In genomic region chr11:88537613-88538012, GRCh38 we compare ENCODE assay signal across 22 cellular contexts.
DNase-seq lines count a peak whose midpoint lies in the region; ATAC-seq and TF ChIP-seq lines count a peak whose summit lies in the region.
"Had no signal": no experiment of that assay in that cellular context is flagged by ENCODE, and none has a peak within 500 bp of the region (broad histone marks: within the 10 kb centered on the region; RNA-seq: fewer than 3 reads in every experiment).

No MANE protein-coding gene starts in this region.

- ATAC-seq in HCT116 (no peak), foreskin keratinocyte (no peak), GM18505 (IDR thresholded peaks at IDR 0.05; ENCODE audit: unreplicated experiment) (no peak), HG03045 (IDR thresholded peaks at IDR 0.05; ENCODE audit: unreplicated experiment) (no peak)
- ATAC-seq: CD8-positive, alpha-beta T cell; Right ventricle myocardium inferior had no signal

- H2BK120ac ChIP-seq in H9 (ENCODE audit: low read depth, low read length, poor library complexity, severe bottlenecking) = no peak overlapping the region

- 22% methylated on average over 2 of the region's 2 CpGs for whole genome bisulfite sequencing in SK-N-SH (ENCODE audit: low lambda C conversion rate)
- WGBS in H9 (ENCODE audit: extremely low coverage, insufficient read length, low lambda C conversion rate) = no CpG with 5 or more reads among the region's 2 CpGs

- no TSS peak for BruUV-seq in HCT116 (replicated peaks; lab: Mats Ljungman, UMichigan)

- H3K27me3 ChIP-seq in HCT116 (ENCODE audit: insufficient read depth, low read length) = no peaks in the 10 kb centered on the region
- H3K27me3 ChIP-seq in SK-N-SH (ENCODE audit: insufficient read depth) = no peaks in the 10 kb centered on the region
- H3K27me3 ChIP-seq in foreskin keratinocyte = no peaks in the 10 kb centered on the region
- no peaks in the 10 kb centered on the region for H3K27me3 ChIP-seq in H9 (ENCODE audit: insufficient read depth, low read length)
- H3K27me3 ChIP-seq: BLaER1 treated with 17β-estradiol and CSF1 and Interleukin-3, amounts not matched to agents 10 nM and 100 nM; SJSA1 had no signal

- H4K5ac ChIP-seq in H9 (ENCODE audit: insufficient read length, low read depth, low read length) = no peak overlapping the region

- no peak overlapping the region for H3K4me3 Mint-ChIP-seq in H9
- H3K4me3 Mint-ChIP-seq: CD8-positive, alpha-beta T cell; T-helper 1 cell treated with Interleukin-12 subunit alpha and Interleukin-12 subunit beta and Interleukin-4 antibody, amounts not matched to agents 30 μg/mL and 1 μg/mL, for 36 hours had no signal

- DNase-seq in HCT116 (ENCODE audit: low read depth, low spot score) = no peak
- DNase-seq in SK-N-SH = no peak
- no peak for DNase-seq in foreskin keratinocyte
- no peak for DNase-seq in H9
- no peak for DNase-seq in NCI-H1092 treated with DMSO at 0.1 percent for 48 hours (lab: John Stamatoyannopoulos, UW)
- DNase-seq: ACHN; CD8-positive, alpha-beta T cell; GDM1; H7; NCI-H1105; NCI-H146; NCI-H2029; NCI-H510A treated with DMSO at 0.1 percent for 48 hours; NCI-H748 treated with DMSO at 0.1 percent for 48 hours; NK-92 treated with Interleukin-12 subunit alpha and Interleukin-12 subunit beta, amount 100 ng/mL, for 24 hours had no signal

- H3K9me3 ChIP-seq in HCT116 (ENCODE audit: control insufficient read depth in 1 of 2, insufficient read depth in 1 of 2, low read depth in 1 of 2, low read length in 2 of 2) (no peaks in the 10 kb centered on the region), SK-N-SH (no peaks in the 10 kb centered on the region), H9 (ENCODE audit: control insufficient read depth, low read depth, low read length) (no peaks in the 10 kb centered on the region)
- H3K9me3 ChIP-seq: SJSA1 had no signal

- H2AK5ac ChIP-seq in H9 (ENCODE audit: insufficient read length, low read length) = no peak overlapping the region

- H3K9ac ChIP-seq in HCT116 (ENCODE audit: low read length) = no peak overlapping the region
- H3K9ac ChIP-seq in SK-N-SH = no peak overlapping the region
- no peak overlapping the region for H3K9ac ChIP-seq in H9 (ENCODE audit: extremely low read depth, insufficient read length, low read length)
- H3K9ac ChIP-seq: BLaER1 treated with 17β-estradiol and CSF1 and Interleukin-3, amounts not matched to agents 10 nM and 100 nM; KMS-11 had no signal

- H3K4me3 ChIP-seq in HCT116 (replicated peaks in 1 of 2; ENCODE audit: low read depth in 1 of 2, low read length in 2 of 2) (no peak overlapping the region), SK-N-SH (ENCODE audit: low read depth in 2 of 2, low read length in 1 of 2) (no peak overlapping the region)
- H3K4me3 ChIP-seq: BLaER1 treated with 17β-estradiol and CSF1 and Interleukin-3, amounts not matched to agents 10 nM and 100 nM; SJSA1 had no signal

- peaks cover 9% of the 10 kb centered on the region for H3F3A ChIP-seq in SK-N-SH (replicated peaks; ENCODE audit: insufficient read depth)

- no peak overlapping the region for H3K56ac ChIP-seq in H9 (ENCODE audit: insufficient read length, low read depth, low read length)

- H2BK5ac ChIP-seq in H9 (ENCODE audit: insufficient read length, low read length) = no peak overlapping the region

- no peak for TF ChIP-seq POLR2A in HCT116 (IDR thresholded peaks at IDR 0.05; ENCODE audit: borderline replicate concordance, extremely low read depth, insufficient read depth, insufficient read length)
- TF ChIP-seq POLR2A in GM18505 (IDR thresholded peaks at IDR 0.05; ENCODE audit: borderline replicate concordance, extremely low read depth, insufficient read depth, insufficient read length) = no peak

- peak overlapping the region; percentile 27; the same call in 1 of the 2 replicates for H3K4me2 ChIP-seq in HCT116 (ENCODE audit: low read length)
- no peak overlapping the region for H3K4me2 ChIP-seq in SK-N-SH
- H3K4me2 ChIP-seq in H9 (ENCODE audit: insufficient read depth, insufficient read length, low read length) = no peak overlapping the region
- H3K4me2 ChIP-seq: BLaER1 treated with 17β-estradiol and CSF1 and Interleukin-3, amounts not matched to agents 10 nM and 100 nM; KMS-11 had no signal

- H3K23me2 ChIP-seq in H9 (ENCODE audit: insufficient read length, low read depth, low read length, poor library complexity, severe bottlenecking) = no peaks in the 10 kb centered on the region

- H3T11ph ChIP-seq in H9 (ENCODE audit: low read length) = no peak overlapping the region

- no peak overlapping the region for H4K91ac ChIP-seq in H9 (ENCODE audit: insufficient read length, low read depth, low read length)

- RAD21 ChIA-PET in HCT116 (lab: Charles Lee; ENCODE audit: low non-redundant PET in 1 of 2, low total read pairs in 2 of 2, uncharacterized antibody in 2 of 2, unreplicated experiment in 2 of 2) = no interaction called here

- no peaks in the 10 kb centered on the region for H3K79me2 ChIP-seq in HCT116 (ENCODE audit: insufficient read depth, low read length)
- H3K79me2 ChIP-seq in SK-N-SH (ENCODE audit: insufficient read depth) = no peaks in the 10 kb centered on the region
- no peaks in the 10 kb centered on the region for H3K79me2 ChIP-seq in H9 (ENCODE audit: insufficient read depth, low read length)

- H3K18ac ChIP-seq in H9 (ENCODE audit: insufficient read length, low read depth, low read length) = no peak overlapping the region

- H3K27me3 Mint-ChIP-seq in H9 (ENCODE audit: low read depth) = no peaks in the 10 kb centered on the region

- H3K36me3 Mint-ChIP-seq in H9 (ENCODE audit: insufficient read depth in 1 of 3, low read depth in 3 of 3) = no peaks in the 10 kb centered on the region; a peak in 1 of 7 replicates
- H3K36me3 Mint-ChIP-seq: CD8-positive, alpha-beta T cell had no signal

- POLR2A ChIA-PET in HCT116 (lab: Charles Lee) (interaction anchor here (1.5 kb wide), 1 partner anchor 22 kb away, joined by 3 read pairs; no protein-coding TSS in a partner anchor), SK-N-SH (lab: Yijun Ruan, JAX) (no interaction called here)

- peak in 1 of 2 experiments; percentile 56; a peak in 1 of 4 replicates for TF ChIP-seq EP300 in SK-N-SH (IDR thresholded peaks at IDR 0.05; ENCODE audit: borderline replicate concordance in 1 of 2, low read depth in 1 of 2, low read length in 1 of 2)

- TF ChIP-seq RAD21 in HCT116 (IDR thresholded peaks at IDR 0.05; ENCODE audit: low read depth) = no peak
- no peak for TF ChIP-seq RAD21 in SK-N-SH (IDR thresholded peaks at IDR 0.05; ENCODE audit: low read length)

- H2BK15ac ChIP-seq in H9 (ENCODE audit: low read depth, low read length) = no peak overlapping the region

- CTCF ChIA-PET in HCT116 (lab: Charles Lee) = interaction anchor here (1.4 to 1.6 kb wide), 2 partner anchors 14 to 521 kb away, joined by 7 read pairs; no protein-coding TSS in a partner anchor
- CTCF ChIA-PET in SK-N-SH (lab: Yijun Ruan, JAX) = interaction anchor here (0.6 to 4.4 kb wide), 3 partner anchors 15 to 522 kb away, joined by 3 to 19 read pairs (median 4); no protein-coding TSS in a partner anchor

- H3K27ac Mint-ChIP-seq in H9 = no peak overlapping the region; a peak in 1 of 7 replicates
- H3K27ac Mint-ChIP-seq: CD8-positive, alpha-beta T cell; T-helper 1 cell treated with Interleukin-12 subunit alpha and Interleukin-12 subunit beta and Interleukin-4 antibody, amounts not matched to agents 30 μg/mL and 1 μg/mL, for 36 hours had no signal

- H2BK12ac ChIP-seq in H9 (ENCODE audit: insufficient read length, low read depth, low read length) = no peak overlapping the region

- H2BK20ac ChIP-seq in H9 (ENCODE audit: low read depth, low read length, poor library complexity, severe bottlenecking) = no peak overlapping the region

- no peak overlapping the region for H3K23ac ChIP-seq in H9 (ENCODE audit: insufficient read length, low read depth, low read length)

- H3K14ac ChIP-seq in H9 (ENCODE audit: insufficient read depth, low read length) = no peak overlapping the region

- no peaks in the 10 kb centered on the region; a peak in 1 of 5 replicates for H3K9me3 Mint-ChIP-seq in H9
- H3K9me3 Mint-ChIP-seq: CD8-positive, alpha-beta T cell had no signal

- H2AFZ ChIP-seq in HCT116 (ENCODE audit: low read depth, low read length, poor library complexity, severe bottlenecking) (peak overlapping the region; percentile 63), SK-N-SH (ENCODE audit: low read depth) (no peak overlapping the region), H9 (ENCODE audit: low read length) (no peak overlapping the region)

- intact Hi-C loops in HCT116 (cut with micrococcal nuclease) = no loop called here

- TF ChIP-seq CTCF in HCT116 (IDR thresholded peaks at IDR 0.05 in 2 of 3, conservative IDR thresholded peaks at IDR 0.05 in 1 of 3; ENCODE audit: borderline replicate concordance in 1 of 3, insufficient read depth in 1 of 3, low read depth in 2 of 3, low read length in 2 of 3) = no peak
- TF ChIP-seq CTCF in SK-N-SH (IDR thresholded peaks at IDR 0.05) = no peak
- no peak for TF ChIP-seq CTCF in foreskin keratinocyte (conservative IDR thresholded peaks at IDR 0.05)
- no peak for TF ChIP-seq CTCF in H9 (conservative IDR thresholded peaks at IDR 0.05)

- H3K36me3 ChIP-seq in HCT116 (ENCODE audit: control insufficient read depth in 1 of 2, insufficient read depth in 2 of 2, low read length in 2 of 2) (no peaks in the 10 kb centered on the region), SK-N-SH (replicated peaks in 1 of 2; ENCODE audit: control insufficient read depth in 1 of 2, insufficient read depth in 2 of 2, low read length in 1 of 2) (no peaks in the 10 kb centered on the region)
- H3K36me3 ChIP-seq: BLaER1 treated with 17β-estradiol and CSF1 and Interleukin-3, amounts not matched to agents 10 nM and 100 nM; SJSA1 had no signal

- H3K27ac ChIP-seq in HCT116 (ENCODE audit: low read depth, low read length) (no peak overlapping the region), SK-N-SH (ENCODE audit: low read depth in 2 of 2, low read length in 1 of 2) (peak overlapping the region in 1 of 2 experiments; percentile 93; a peak in 2 of 4 replicates), foreskin keratinocyte (peak overlapping the region; percentile 64), H9 (ENCODE audit: insufficient read length, low read depth, low read length) (no peak overlapping the region)
- H3K27ac ChIP-seq: BLaER1 treated with 17β-estradiol and CSF1 and Interleukin-3, amounts not matched to agents 10 nM and 100 nM; KMS-11; SJSA1 had no signal

- H3K9me2 ChIP-seq in HCT116 (ENCODE audit: insufficient read depth) (no peaks in the 10 kb centered on the region), SK-N-SH (no peaks in the 10 kb centered on the region)

- no peaks in the 10 kb centered on the region for H3K4me1 Mint-ChIP-seq in H9

- H3K4me1 ChIP-seq in HCT116 (ENCODE audit: control insufficient read depth in 1 of 2, insufficient read depth in 2 of 2, low read length in 2 of 2) (peaks cover 4 to 33% of the 10 kb centered on the region in 2 experiments; a peak in 3 of 4 replicates), SK-N-SH (ENCODE audit: control insufficient read depth in 1 of 2, insufficient read depth in 2 of 2, low read depth in 1 of 2, low read length in 1 of 2) (peaks cover 0 to 28% of the 10 kb centered on the region in 2 experiments; a peak in 2 of 4 replicates), foreskin keratinocyte (peaks cover 36% of the 10 kb centered on the region), H9 (ENCODE audit: insufficient read depth, low read length) (no peaks in the 10 kb centered on the region)
- H3K4me1 ChIP-seq: BLaER1 treated with 17β-estradiol and CSF1 and Interleukin-3, amounts not matched to agents 10 nM and 100 nM had no signal

- H3K4ac ChIP-seq in H9 (ENCODE audit: low read depth, low read length) = no peak overlapping the region

- H4K8ac ChIP-seq in H9 (replicated peaks; ENCODE audit: insufficient read length, low read depth, low read length) = no peak overlapping the region

- H4K20me1 ChIP-seq in HCT116 (ENCODE audit: insufficient read depth) (no peaks in the 10 kb centered on the region), SK-N-SH (ENCODE audit: insufficient read depth) (no peaks in the 10 kb centered on the region), H9 (ENCODE audit: control insufficient read depth, insufficient read depth, insufficient read length) (no peaks in the 10 kb centered on the region)
- H4K20me1 ChIP-seq: BLaER1 treated with 17β-estradiol and CSF1 and Interleukin-3, amounts not matched to agents 10 nM and 100 nM had no signal

- H3K79me1 ChIP-seq in H9 (ENCODE audit: insufficient read depth, low read depth, low read length, poor library complexity, severe bottlenecking) = no peaks in the 10 kb centered on the region

Comparison
In these comparisons a context has a peak if more than half of its experiments do, and no peak if none do; other contexts are left out.
1. Of the 11 proteins assayed by ChIP-seq in both SK-N-SH and HCT116: peak only in SK-N-SH: JUND; only in HCT116: none; in both: none; in neither: 10.